ENCODE assay signal across 21 cellular contexts in genomic region chr3:139552632-139553335, GRCh38. TPM values are rescaled to one million over a fixed set of nuclear protein-coding genes. Genes with fewer than 3 reads are reported as not detected.
DNase-seq lines count a peak whose midpoint lies in the region; ATAC-seq and TF ChIP-seq lines count a peak whose summit lies in the region.
"Had no signal": no experiment of that assay in that cellular context is flagged by ENCODE, and none has a peak within 500 bp of the region (broad histone marks: within the 10 kb centered on the region; RNA-seq: fewer than 3 reads in every experiment).

No MANE protein-coding gene starts in this region.

- H3K27ac ChIP-seq in RWPE2 (ENCODE audit: poor library complexity, severe bottlenecking): no peak overlapping the region
- H3K27ac ChIP-seq in foreskin keratinocyte: no peak overlapping the region
- H3K27ac ChIP-seq: sigmoid colon, suprapubic skin had no signal

- H3K9me3 ChIP-seq in RWPE2 (ENCODE audit: severe bottlenecking): no peaks in the 10 kb centered on the region
- H3K9me3 ChIP-seq: BE2C, ovary, sigmoid colon, suprapubic skin had no signal

- H3K4me1 ChIP-seq in RWPE2 (ENCODE audit: insufficient read depth, poor library complexity, severe bottlenecking) (peaks cover 7% of the 10 kb centered on the region), foreskin keratinocyte (peaks cover 4% of the 10 kb centered on the region)
- H3K4me1 ChIP-seq: BE2C, sigmoid colon had no signal

- H3K27me3 ChIP-seq in RWPE2 (ENCODE audit: insufficient read depth, poor library complexity, severe bottlenecking): no peaks in the 10 kb centered on the region
- no peaks in the 10 kb centered on the region for H3K27me3 ChIP-seq in foreskin keratinocyte
- H3K27me3 ChIP-seq: BE2C, ovary, sigmoid colon, suprapubic skin had no signal

- TF ChIP-seq CTCF in RWPE2 (IDR thresholded peaks at IDR 0.05; ENCODE audit: poor library complexity, severe bottlenecking): no peak
- peak; percentile 37 for TF ChIP-seq CTCF in foreskin keratinocyte (conservative IDR thresholded peaks at IDR 0.05)
- TF ChIP-seq CTCF in retinal pigment epithelial cell (conservative IDR thresholded peaks at IDR 0.05; ENCODE audit: low read depth, low read length): peak; percentile 5

- H3K4me3 ChIP-seq in RWPE2 (ENCODE audit: severe bottlenecking) (no peak overlapping the region), retinal pigment epithelial cell (ENCODE audit: low read length) (no peak overlapping the region)
- H3K4me3 ChIP-seq: lung, ovary, sigmoid colon, suprapubic skin had no signal

- H3K36me3 ChIP-seq in RWPE2 (ENCODE audit: low read depth): no peaks in the 10 kb centered on the region
- H3K36me3 ChIP-seq: BE2C, ovary, sigmoid colon, suprapubic skin had no signal

- peak; percentile 32 for DNase-seq in NCI-H146 (lab: John Stamatoyannopoulos, UW)
- no peak for DNase-seq in NCI-H146 treated with DMSO at 0.1 percent for 48 hours (lab: John Stamatoyannopoulos, UW; ENCODE audit: unreplicated experiment)
- no peak for DNase-seq in RWPE2 (ENCODE audit: low spot score)
- DNase-seq in foreskin keratinocyte: no peak
- no peak for DNase-seq in retinal pigment epithelial cell (ENCODE audit: low read depth)
- DNase-seq in T-helper 1 cell: no peak
- DNase-seq in globus pallidus (ENCODE audit: low spot score): no peak
- no peak for DNase-seq in activated gamma-delta T cell treated with Interleukin-2 at 50 U/mL for 16 hours
- DNase-seq: activated CD4-positive, alpha-beta T cell treated with anti-CD3 and anti-CD28 coated beads for 36 hours; BE2C; Calu3; endodermal cell; NCI-H1694; ovary; sigmoid colon had no signal

- ATAC-seq in RWPE2 (ENCODE audit: low read depth): peak; percentile 37; the same call in 2 of the 3 replicates
- ATAC-seq in foreskin keratinocyte: peak; percentile 23
- ATAC-seq: activated CD4-positive, alpha-beta T cell treated with anti-CD3 and anti-CD28 coated beads for 36 hours; activated naive CD4-positive, alpha-beta T cell treated with anti-CD3 and anti-CD28 coated beads, Interleukin-2, amount 50 U/mL, for 72 hours; SK-N-SH treated with all-trans-retinoic acid at 6 μM for 48 hours had no signal

RNA-seq across cellular contexts. Expression of gene RBP1, which starts 13.2 kb away (rescaled TPM):
- 37.5 and 137 TPM in 2 replicates for total RNA-seq in foreskin keratinocyte
- polyA plus RNA-seq in foreskin keratinocyte: 59.8 and 303 TPM in 2 replicates
- total RNA-seq: activated CD4-positive, alpha-beta T cell treated with anti-CD3 and anti-CD28 coated beads for 36 hours; activated naive CD4-positive, alpha-beta T cell treated with anti-CD3 and anti-CD28 coated beads, Interleukin-2, amount 50 U/mL, for 72 hours; NCI-H460 had no signal
- polyA plus RNA-seq: IgD-negative memory B cell had no signal
